In the genomic region with DNA sequence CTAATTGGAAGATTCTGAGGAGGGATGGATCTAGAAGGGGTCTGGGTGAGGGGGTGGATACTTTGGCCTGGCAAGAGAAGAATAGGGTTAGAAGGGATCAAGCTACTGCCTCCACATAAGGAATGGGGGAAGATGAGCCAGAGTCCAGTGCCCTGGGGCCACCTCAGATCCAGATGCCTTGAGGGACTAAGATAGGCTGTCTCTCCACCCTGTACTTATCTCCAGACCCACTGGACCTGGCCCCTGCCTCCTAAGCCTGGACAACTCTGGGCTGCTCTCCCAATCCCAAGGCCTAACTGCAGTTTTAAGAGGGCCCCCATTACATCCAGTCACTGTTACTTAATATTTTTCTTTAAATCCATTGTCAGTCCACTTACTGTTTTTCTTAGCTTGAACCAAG, we compare ENCODE assay signal across 8 cellular contexts. TPM values are rescaled to one million over a fixed set of nuclear protein-coding genes. Genes with fewer than 3 reads are reported as not detected.
A peak's percentile ranks its signal among the peaks of the same experiment; 100 is the strongest.
DNase-seq lines count a peak whose midpoint lies in the region; ATAC-seq and TF ChIP-seq lines count a peak whose summit lies in the region.

No MANE protein-coding gene starts in this region.

- intact Hi-C loops in right lobe of liver (cut with DNase I) = no loop called here

- H3K27me3 Mint-ChIP-seq in activated T-cell treated with anti-CD3 and anti-CD28 coated beads, Interleukin-2, amount 50 U/mL, for 72 hours (ENCODE audit: low read depth) = no peaks in the 10 kb centered on the region

- no peaks in the 10 kb centered on the region for H3K9me3 Mint-ChIP-seq in activated T-cell treated with anti-CD3 and anti-CD28 coated beads, Interleukin-2, amount 50 U/mL, for 72 hours

- H3K4me1 ChIP-seq in right lobe of liver = peaks cover 0 to 28% (median 11%) of the 10 kb centered on the region in 4 donors
- peaks cover 0 to 74% (median 37%) of the 10 kb centered on the region in 4 donors for H3K4me1 ChIP-seq in tibial nerve

- H3K36me3 ChIP-seq in right lobe of liver (peaks cover 0 to 3% (median 0%) of the 10 kb centered on the region in 4 donors), tibial nerve (no peaks in the 10 kb centered on the region)

- TF ChIP-seq EP300 in tibial nerve (IDR thresholded peaks at IDR 0.05) = no peak

- ATAC-seq in activated T-cell treated with anti-CD3 and anti-CD28 coated beads, Interleukin-2, amount 50 U/mL, for 72 hours (replicated peaks in 1 of 2) = no peak
- ATAC-seq in right lobe of liver (no peak), HG03520 (IDR thresholded peaks at IDR 0.05; ENCODE audit: unreplicated experiment) (no peak), GM19395 (IDR thresholded peaks at IDR 0.05; ENCODE audit: unreplicated experiment) (no peak)

- TF ChIP-seq POLR2A in right lobe of liver (IDR thresholded peaks at IDR 0.05) = no peak
- no peak for TF ChIP-seq POLR2A in tibial nerve (IDR thresholded peaks at IDR 0.05)

- in situ Hi-C loops in astrocyte of the cerebellum (cut with HindIII; ENCODE audit: low sequenced_read_pairs) = no loop called here

- H3K4me1 Mint-ChIP-seq in activated T-cell treated with anti-CD3 and anti-CD28 coated beads, Interleukin-2, amount 50 U/mL, for 72 hours (ENCODE audit: low read depth) = peaks cover 26% of the 10 kb centered on the region

- peaks cover 1 to 9% of the 10 kb centered on the region in 2 donors for H3K36me3 Mint-ChIP-seq in activated T-cell treated with anti-CD3 and anti-CD28 coated beads, Interleukin-2, amount 50 U/mL, for 72 hours (ENCODE audit: insufficient read depth in 2 of 2)

- H3K4me3 ChIP-seq in astrocyte of the cerebellum (ENCODE audit: low read depth, low read length) (peak overlapping the region; percentile 84), right lobe of liver (peak overlapping the region; percentile 86 to 93 (median 93)), tibial nerve (peak overlapping the region; percentile 70 to 93 (median 86))

- no peak for DNase-seq in activated T-cell treated with anti-CD3 and anti-CD28 coated beads, Interleukin-2, amount 50 U/mL, for 72 hours
- DNase-seq in activated T-cell treated with anti-CD3 and anti-CD28 coated beads, Interleukin-2, amount 50 U/mL, for 48 hours = no peak
- DNase-seq in astrocyte of the cerebellum (ENCODE audit: low read depth) (no peak), right lobe of liver (no peak), tibial nerve (ENCODE audit: low spot score in 2 of 2) (no peak), NCI-H345 treated with DMSO at 0.1 percent for 48 hours (lab: John Stamatoyannopoulos, UW; ENCODE audit: unreplicated experiment) (no peak)

- no peaks in the 10 kb centered on the region for H3K27me3 ChIP-seq in right lobe of liver
- H3K27me3 ChIP-seq in tibial nerve = no peaks in the 10 kb centered on the region

- TF ChIP-seq CTCF in astrocyte of the cerebellum (IDR thresholded peaks at IDR 0.05; ENCODE audit: low read depth, low read length, missing control alignments) (no peak), right lobe of liver (IDR thresholded peaks at IDR 0.05) (no peak), tibial nerve (IDR thresholded peaks at IDR 0.05) (no peak)

- no peaks in the 10 kb centered on the region for H3K9me3 ChIP-seq in right lobe of liver
- H3K9me3 ChIP-seq in tibial nerve = no peaks in the 10 kb centered on the region

- no peak overlapping the region for H3K27ac Mint-ChIP-seq in activated T-cell treated with anti-CD3 and anti-CD28 coated beads, Interleukin-2, amount 50 U/mL, for 72 hours

- peak overlapping the region in 1 of 3 donors; percentile 54 for H3K27ac ChIP-seq in right lobe of liver
- H3K27ac ChIP-seq in tibial nerve = peak overlapping the region; percentile 68 to 96 (median 92)

- H3K4me3 Mint-ChIP-seq in activated T-cell treated with anti-CD3 and anti-CD28 coated beads, Interleukin-2, amount 50 U/mL, for 72 hours = peak overlapping the region; percentile 98 to 99

RNA-seq across cellular contexts. Expression of a gene that starts 2.0 kb away (rescaled TPM):
- 10 to 100 TPM; 42.6 to 45.9 TPM for total RNA-seq in activated T-cell treated with anti-CD3 and anti-CD28 coated beads, Interleukin-2, amount 50 U/mL, for 72 hours
- total RNA-seq in right lobe of liver = 10 to 100 TPM; 18.9 to 28.1 (median 21.8) TPM
- total RNA-seq in tibial nerve = 10 to 100 TPM; 45.2 to 86.5 (median 66.1) TPM

RNA-seq across cellular contexts. Expression of a gene that starts 17.4 kb away (rescaled TPM):
- total RNA-seq in activated T-cell treated with anti-CD3 and anti-CD28 coated beads, Interleukin-2, amount 50 U/mL, for 72 hours = 100 to 1,000 TPM; 178 to 194 TPM
- total RNA-seq in right lobe of liver = 100 to 1,000 TPM in 4 of 6 experiments, 10 to 100 TPM in 2; 87.4 to 119 (median 105) TPM
- 100 to 1,000 TPM; 182 to 212 (median 199) TPM for total RNA-seq in tibial nerve

RNA-seq across cellular contexts. Expression of a gene that starts 22.0 kb away (rescaled TPM):
- total RNA-seq in activated T-cell treated with anti-CD3 and anti-CD28 coated beads, Interleukin-2, amount 50 U/mL, for 72 hours = 10 to 100 TPM; 47.0 to 55.4 TPM
- total RNA-seq in right lobe of liver (10 to 100 TPM; 16.7 to 25.6 (median 20.5) TPM), tibial nerve (10 to 100 TPM; 28.8 to 51.0 (median 36.5) TPM)

RNA-seq across cellular contexts. Expression of a gene that starts 28.8 kb away (rescaled TPM):
- total RNA-seq in activated T-cell treated with anti-CD3 and anti-CD28 coated beads, Interleukin-2, amount 50 U/mL, for 72 hours = 10 to 100 TPM; 70.8 to 71.6 TPM
- 10 to 100 TPM; 33.7 to 40.6 (median 38.5) TPM for total RNA-seq in right lobe of liver
- total RNA-seq in tibial nerve = 10 to 100 TPM; 51.6 to 96.9 (median 64.0) TPM
